ENCODE assay signal across 19 cellular contexts in the genomic region with DNA sequence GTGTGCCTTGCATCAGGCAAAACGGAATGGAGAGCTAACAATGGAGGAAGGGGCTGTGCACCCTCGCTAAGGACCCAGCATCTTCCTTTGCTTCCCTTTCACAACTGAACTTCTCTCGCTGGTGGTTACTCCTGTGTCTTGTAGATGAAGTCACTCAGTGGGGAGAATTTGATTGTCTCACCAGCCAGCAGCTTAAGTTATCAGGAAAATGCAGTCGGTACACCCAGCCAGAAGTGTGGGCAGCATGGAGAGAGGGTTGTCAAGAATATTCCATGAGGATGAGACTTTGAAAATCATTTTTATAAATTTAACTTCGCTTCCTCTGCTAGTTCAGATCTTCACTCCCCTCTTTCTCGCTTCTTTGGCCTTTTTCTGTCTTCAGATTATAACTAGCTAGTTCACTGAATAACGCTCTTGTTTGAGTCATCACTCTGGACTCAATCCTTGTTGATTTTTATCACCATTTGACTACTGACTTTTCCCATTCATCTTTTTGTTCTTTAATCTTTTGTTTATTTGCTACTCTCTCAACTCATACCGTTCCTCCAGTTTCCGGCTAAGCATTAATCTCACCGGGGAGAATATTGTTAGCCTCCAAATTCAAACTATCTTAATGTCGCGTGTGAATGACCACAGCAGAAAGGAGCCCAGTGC.
"Had no signal": no experiment of that assay in that cellular context is flagged by ENCODE, and none has a peak within 500 bp of the region (broad histone marks: within the 10 kb centered on the region; RNA-seq: fewer than 3 reads in every experiment).

No MANE protein-coding gene starts in this region.

- H3K27ac ChIP-seq: gastroesophageal sphincter, left ventricle myocardium inferior, lower lobe of right lung, pancreas, testis, tibial nerve had no signal

- H3K4me3 ChIP-seq: gastroesophageal sphincter, left ventricle myocardium inferior, lower lobe of right lung, pancreas, testis, tibial nerve had no signal

- DNase-seq: effector memory CD4-positive, alpha-beta T cell; glutamatergic neuron; left ventricle myocardium inferior; lower lobe of right lung; midbrain; occipital lobe; pancreas; right cardiac atrium; stimulated activated CD4-positive, alpha-beta T cell treated with anti-CD3 and anti-CD28 coated beads, Interleukin-4, amount 100 ng/mL, for 1 hour; stimulated activated CD8-positive, alpha-beta memory T cell treated with anti-CD3 and anti-CD28 coated beads, Interleukin-4, amount 100 ng/mL, for 48 hours; stimulated activated naive CD8-positive, alpha-beta T cell treated with anti-CD3 and anti-CD28 coated beads, Interleukin-15, Interleukin-2, amounts not matched to agents 100 U/mL and 50 U/mL, for 24 hours; testis had no signal

- H3K9me3 Mint-ChIP-seq: memory B cell; natural killer cell treated with Interleukin-12 subunit alpha and Interleukin-12 subunit beta and Interleukin-15 and Interleukin-18, amount 100 ng/mL, for 72 hours; stimulated activated effector memory CD8-positive, alpha-beta T cell treated with anti-CD3 and anti-CD28 coated beads, Interleukin-12 subunit alpha, Interleukin-12 subunit beta, amount 100 ng/mL, for 72 hours had no signal

- H3K9me3 ChIP-seq: gastroesophageal sphincter, left ventricle myocardium inferior, lower lobe of right lung, pancreas, testis, tibial nerve had no signal

- H3K27ac Mint-ChIP-seq: memory B cell; natural killer cell treated with Interleukin-12 subunit alpha and Interleukin-12 subunit beta and Interleukin-15 and Interleukin-18, amount 100 ng/mL, for 72 hours; progenitor cell of endocrine pancreas; stimulated activated effector memory CD8-positive, alpha-beta T cell treated with anti-CD3 and anti-CD28 coated beads, Interleukin-12 subunit alpha, Interleukin-12 subunit beta, amount 100 ng/mL, for 72 hours had no signal

- H3K4me1 Mint-ChIP-seq: memory B cell had no signal

- H3K4me1 ChIP-seq: gastroesophageal sphincter, left ventricle myocardium inferior, lower lobe of right lung, pancreas, testis had no signal

- H3K27me3 Mint-ChIP-seq: memory B cell; natural killer cell treated with Interleukin-12 subunit alpha and Interleukin-12 subunit beta and Interleukin-15 and Interleukin-18, amount 100 ng/mL, for 72 hours; progenitor cell of endocrine pancreas had no signal

- ATAC-seq: esophagus mucosa; gastroesophageal sphincter; lower lobe of right lung; natural killer cell treated with Interleukin-12 subunit alpha and Interleukin-12 subunit beta and Interleukin-15 and Interleukin-18, amount 100 ng/mL, for 72 hours; pancreas; right cardiac atrium; stimulated activated effector memory CD8-positive, alpha-beta T cell treated with anti-CD3 and anti-CD28 coated beads, Interleukin-12 subunit alpha, Interleukin-12 subunit beta, amount 100 ng/mL, for 72 hours; stimulated activated naive CD8-positive, alpha-beta T cell treated with anti-CD3 and anti-CD28 coated beads, Interleukin-15, Interleukin-2, amounts not matched to agents 100 U/mL and 50 U/mL, for 24 hours had no signal

- H3K36me3 ChIP-seq: gastroesophageal sphincter, left ventricle myocardium inferior, lower lobe of right lung, pancreas, tibial nerve had no signal

- H3K4me3 Mint-ChIP-seq: memory B cell; natural killer cell treated with Interleukin-12 subunit alpha and Interleukin-12 subunit beta and Interleukin-15 and Interleukin-18, amount 100 ng/mL, for 72 hours; stimulated activated effector memory CD8-positive, alpha-beta T cell treated with anti-CD3 and anti-CD28 coated beads, Interleukin-12 subunit alpha, Interleukin-12 subunit beta, amount 100 ng/mL, for 72 hours had no signal

- H3K36me3 Mint-ChIP-seq: memory B cell; natural killer cell treated with Interleukin-12 subunit alpha and Interleukin-12 subunit beta and Interleukin-15 and Interleukin-18, amount 100 ng/mL, for 72 hours; stimulated activated effector memory CD8-positive, alpha-beta T cell treated with anti-CD3 and anti-CD28 coated beads, Interleukin-12 subunit alpha, Interleukin-12 subunit beta, amount 100 ng/mL, for 72 hours had no signal

- H3K27me3 ChIP-seq: gastroesophageal sphincter, pancreas, testis, tibial nerve had no signal
